ENCODE assay signal across 9 cellular contexts in the genomic region with DNA sequence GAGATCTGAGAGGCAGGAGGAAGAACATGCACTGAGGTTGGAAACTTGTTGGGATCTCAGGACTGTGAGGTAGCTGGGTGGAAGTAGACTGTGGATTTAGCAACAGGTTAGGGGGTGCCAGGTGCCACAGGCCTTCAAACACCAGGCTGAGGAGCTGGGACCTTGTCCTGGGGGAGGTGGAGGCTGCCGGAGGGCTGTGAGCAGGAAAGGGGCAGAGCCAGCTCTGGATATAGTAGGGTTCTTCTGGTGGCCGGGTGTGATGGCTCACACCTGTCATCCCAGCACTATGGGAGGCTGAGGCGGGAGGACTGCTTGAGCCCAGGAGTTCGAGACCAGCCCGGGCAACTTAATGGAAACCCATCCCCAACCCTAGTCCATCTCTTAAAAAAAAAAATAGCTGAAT. TPM values are rescaled to one million over a fixed set of nuclear protein-coding genes. Genes with fewer than 3 reads are reported as not detected.
A peak's percentile ranks its signal among the peaks of the same experiment; 100 is the strongest.
DNase-seq lines count a peak whose midpoint lies in the region; ATAC-seq, FAIRE-seq and TF ChIP-seq lines count a peak whose summit lies in the region.
"Had no signal": no experiment of that assay in that cellular context is flagged by ENCODE, and none has a peak within 500 bp of the region (broad histone marks: within the 10 kb centered on the region; RNA-seq: fewer than 3 reads in every experiment).

No MANE protein-coding gene starts in this region.

- no peaks in the 10 kb centered on the region for H3K27me3 ChIP-seq in H9 (ENCODE audit: insufficient read depth, low read length)
- no peaks in the 10 kb centered on the region for H3K27me3 ChIP-seq in gastroesophageal sphincter
- H3K27me3 ChIP-seq in gastrocnemius medialis, result no peaks in the 10 kb centered on the region
- no peaks in the 10 kb centered on the region for H3K27me3 ChIP-seq in MG63

- no peak for TF ChIP-seq EP300 in gastroesophageal sphincter (IDR thresholded peaks at IDR 0.05)

- no peak for FAIRE-seq in urothelium cell line (lab: Jason Lieb, UNC)

- no peak overlapping the region for H3K23ac ChIP-seq in H9 (ENCODE audit: insufficient read length, low read depth, low read length)

- H4K8ac ChIP-seq in H9 (replicated peaks; ENCODE audit: insufficient read length, low read depth, low read length), result no peak overlapping the region

- no peak for TF ChIP-seq CTCF in H9 (conservative IDR thresholded peaks at IDR 0.05)
- no peak for TF ChIP-seq CTCF in VCaP (conservative IDR thresholded peaks at IDR 0.05)
- TF ChIP-seq CTCF in gastroesophageal sphincter (IDR thresholded peaks at IDR 0.05), result no peak
- no peak for TF ChIP-seq CTCF in gastrocnemius medialis (IDR thresholded peaks at IDR 0.05 in 4 of 5, conservative IDR thresholded peaks at IDR 0.05 in 1 of 5)

- H3K4me2 ChIP-seq in H9 (ENCODE audit: insufficient read depth, insufficient read length, low read length), result peak overlapping the region; percentile 22

- no peak overlapping the region for H2BK120ac ChIP-seq in H9 (ENCODE audit: low read depth, low read length, poor library complexity, severe bottlenecking)

- no peak overlapping the region for H4K91ac ChIP-seq in H9 (ENCODE audit: insufficient read length, low read depth, low read length)

- no peak overlapping the region for H2BK20ac ChIP-seq in H9 (ENCODE audit: low read depth, low read length, poor library complexity, severe bottlenecking)

- H3K9me3 Mint-ChIP-seq in H9, result no peaks in the 10 kb centered on the region; a peak in 2 of 5 replicates

- H3K79me2 ChIP-seq in H9 (ENCODE audit: insufficient read depth, low read length), result no peaks in the 10 kb centered on the region

- H2BK15ac ChIP-seq in H9 (ENCODE audit: low read depth, low read length), result no peak overlapping the region

- TF ChIP-seq POLR2A in gastroesophageal sphincter (IDR thresholded peaks at IDR 0.05) (no peak), gastrocnemius medialis (IDR thresholded peaks at IDR 0.05) (no peak)

- no peak overlapping the region for H4K5ac ChIP-seq in H9 (ENCODE audit: insufficient read length, low read depth, low read length)

- H3K9me3 ChIP-seq in H9 (ENCODE audit: control insufficient read depth, low read depth, low read length), result no peaks in the 10 kb centered on the region
- no peaks in the 10 kb centered on the region for H3K9me3 ChIP-seq in gastroesophageal sphincter
- H3K9me3 ChIP-seq in gastrocnemius medialis, result no peaks in the 10 kb centered on the region
- no peaks in the 10 kb centered on the region for H3K9me3 ChIP-seq in MG63

- no peaks in the 10 kb centered on the region for H3K79me1 ChIP-seq in H9 (ENCODE audit: insufficient read depth, low read depth, low read length, poor library complexity, severe bottlenecking)

- H3K56ac ChIP-seq in H9 (ENCODE audit: insufficient read length, low read depth, low read length), result no peak overlapping the region

- peak overlapping the region in 1 of 3 experiments; percentile 46; a peak in 2 of 7 replicates for H3K27ac Mint-ChIP-seq in H9

- H3K4ac ChIP-seq in H9 (ENCODE audit: low read depth, low read length), result no peak overlapping the region

- H2BK12ac ChIP-seq in H9 (ENCODE audit: insufficient read length, low read depth, low read length), result no peak overlapping the region

- H3K4me3 Mint-ChIP-seq in H9, result peak overlapping the region; percentile 37 to 83; a peak in 3 of 5 replicates

- peaks cover 16 to 38% of the 10 kb centered on the region in 2 experiments for H3K4me1 Mint-ChIP-seq in H9

- no peak overlapping the region for H2AFZ ChIP-seq in H9 (ENCODE audit: low read length)

- no peak for ATAC-seq in gastroesophageal sphincter
- ATAC-seq in gastrocnemius medialis, result no peak
- ATAC-seq in HG03520 (IDR thresholded peaks at IDR 0.05; ENCODE audit: unreplicated experiment), result no peak

- H3K4me1 ChIP-seq in H9 (ENCODE audit: insufficient read depth, low read length) (peaks cover 3% of the 10 kb centered on the region), gastroesophageal sphincter (peaks cover 0 to 51% (median 11%) of the 10 kb centered on the region in 3 donors), gastrocnemius medialis (peaks cover 21% of the 10 kb centered on the region in 2 donors)

- H3K18ac ChIP-seq in H9 (ENCODE audit: insufficient read length, low read depth, low read length), result no peak overlapping the region

- H3K27ac ChIP-seq in H9 (ENCODE audit: insufficient read length, low read depth, low read length), result no peak overlapping the region
- H3K27ac ChIP-seq in VCaP, result peak overlapping the region; percentile 79
- peak overlapping the region; percentile 55 to 92 (median 86) for H3K27ac ChIP-seq in gastroesophageal sphincter
- H3K27ac ChIP-seq in gastrocnemius medialis, result peak overlapping the region; percentile 91 to 96 (median 94)

- H3K27me3 Mint-ChIP-seq in H9 (ENCODE audit: low read depth), result peaks cover 7% of the 10 kb centered on the region

- H3K36me3 ChIP-seq in gastroesophageal sphincter (peaks cover 0 to 29% of the 10 kb centered on the region in 2 donors), gastrocnemius medialis (no peaks in the 10 kb centered on the region), MG63 (peaks cover 29% of the 10 kb centered on the region)

- no peak overlapping the region for H3K9ac ChIP-seq in H9 (ENCODE audit: extremely low read depth, insufficient read length, low read length)

- no peak overlapping the region for H3T11ph ChIP-seq in H9 (ENCODE audit: low read length)

- H3K14ac ChIP-seq in H9 (ENCODE audit: insufficient read depth, low read length), result no peak overlapping the region

- no peak overlapping the region for H2BK5ac ChIP-seq in H9 (ENCODE audit: insufficient read length, low read length)

- peaks cover 12 to 22% (median 19%) of the 10 kb centered on the region in 3 experiments; a peak in 6 of 7 replicates for H3K36me3 Mint-ChIP-seq in H9 (ENCODE audit: insufficient read depth in 1 of 3, low read depth in 3 of 3)

- in situ Hi-C loops in gastrocnemius medialis (cut with MboI; ENCODE audit: low sequenced_read_pairs in 4 of 4), result loop anchor here in 2 of 4 donors (10.0 kb wide), 1 partner anchor 65 kb away; the partner anchor contains the start of genes AKT1S1 (in 2 of the 2) and TBC1D17 (in 2 of the 2)

- H4K20me1 ChIP-seq in H9 (ENCODE audit: control insufficient read depth, insufficient read depth, insufficient read length), result no peaks in the 10 kb centered on the region

- DNase-seq in H9 (no peak), gastrocnemius medialis (no peak), urothelium cell line (ENCODE audit: low spot score) (no peak), MG63 (no peak), HCEC 1CT (no peak)
- DNase-seq: KBM-7 had no signal

- WGBS in H9 (ENCODE audit: extremely low coverage, insufficient read length, low lambda C conversion rate), result no CpG with 5 or more reads among the region's 5 CpGs
- WGBS in gastroesophageal sphincter (ENCODE audit: low coverage in 1 of 2), 2 donors, result no CpG with 5 or more reads among the region's 5 CpGs

- H3K23me2 ChIP-seq in H9 (ENCODE audit: insufficient read length, low read depth, low read length, poor library complexity, severe bottlenecking), result peaks cover 13% of the 10 kb centered on the region

- peak overlapping the region in 1 of 2 donors; percentile 68 for H3K4me3 ChIP-seq in gastroesophageal sphincter
- peak overlapping the region; percentile 67 to 87 (median 80) for H3K4me3 ChIP-seq in gastrocnemius medialis
- H3K4me3 ChIP-seq in MG63, result no peak overlapping the region

- intact Hi-C loops in gastrocnemius medialis (cut with DNase I; ENCODE audit: low total_unique reads), result loop anchor here (1.0 to 10.0 kb wide), 7 partner anchors 44 to 815 kb away; partner anchors contain the start of genes AKT1S1, GYS1, PRMT1 and PRR12

- H2AK5ac ChIP-seq in H9 (ENCODE audit: insufficient read length, low read length), result no peak overlapping the region

RNA-seq across cellular contexts. Expression of gene FUZ, which starts 3.1 kb away (rescaled TPM):
- total RNA-seq in H9 (2021) (25.1 and 29.7 TPM in 2 replicates), gastroesophageal sphincter (10 to 100 TPM; 14.8 to 23.0 (median 20.1) TPM), gastrocnemius medialis (10 to 100 TPM; 14.2 to 35.5 (median 26.0) TPM)
- 8.2 and 31.4 TPM in 2 replicates for total RNA-seq in MG63 (2014; rRNA removed; shearing (Covaris generic); ENCODE audit: low replicate concordance)

RNA-seq across cellular contexts. Expression of gene MED25, which starts 8.1 kb away (rescaled TPM):
- total RNA-seq in H9 (2021), result 76.7 and 77.5 TPM in 2 replicates
- total RNA-seq in gastroesophageal sphincter, result 10 to 100 TPM; 26.7 to 36.1 (median 28.7) TPM
- 100 to 1,000 TPM in 1 of 4 donors, 10 to 100 TPM in 3; 46.6 to 105 (median 78.7) TPM for total RNA-seq in gastrocnemius medialis
- total RNA-seq in MG63 (2014; rRNA removed; shearing (Covaris generic); ENCODE audit: low replicate concordance), result 27.6 and 45.1 TPM in 2 replicates

RNA-seq across cellular contexts. Expression of gene PTOV1, which starts 41.0 kb away (rescaled TPM):
- total RNA-seq in H9 (2021) (309 and 317 TPM in 2 replicates), gastroesophageal sphincter (10 to 100 TPM; 52.9 to 89.1 (median 60.0) TPM), gastrocnemius medialis (10 to 100 TPM; 77.6 to 88.2 (median 87.0) TPM)
- 45.1 and 96.1 TPM in 2 replicates for total RNA-seq in MG63 (2014; rRNA removed; shearing (Covaris generic); ENCODE audit: low replicate concordance)

RNA-seq across cellular contexts. Expression of gene AP2A1, which starts 43.2 kb away (rescaled TPM):
- total RNA-seq in H9 (2021), result 108 and 109 TPM in 2 replicates
- total RNA-seq in gastroesophageal sphincter, result 100 to 1,000 TPM in 1 of 4 donors, 10 to 100 TPM in 3; 69.9 to 103 (median 76.1) TPM
- 100 to 1,000 TPM in 3 of 4 donors, 10 to 100 TPM in 1; 94.2 to 142 (median 131) TPM for total RNA-seq in gastrocnemius medialis
- 83.8 and 115 TPM in 2 replicates for total RNA-seq in MG63 (2014; rRNA removed; shearing (Covaris generic); ENCODE audit: low replicate concordance)

RNA-seq across cellular contexts. Expression of gene TSKS, which starts 46.9 kb away (rescaled TPM):
- 0.28 and 0.37 TPM in 2 replicates for total RNA-seq in H9 (2021)
- 1 to 10 TPM in 1 of 4 donors, under 1 TPM in 1, not detected in 2; 0.73 to 4.2 TPM for total RNA-seq in gastroesophageal sphincter
- under 1 TPM in 2 of 4 donors, not detected in 2; 0.13 to 0.16 TPM for total RNA-seq in gastrocnemius medialis
- not detected in 2 replicates for total RNA-seq in MG63 (2014; rRNA removed; shearing (Covaris generic); ENCODE audit: low replicate concordance)
